In the genomic region with DNA sequence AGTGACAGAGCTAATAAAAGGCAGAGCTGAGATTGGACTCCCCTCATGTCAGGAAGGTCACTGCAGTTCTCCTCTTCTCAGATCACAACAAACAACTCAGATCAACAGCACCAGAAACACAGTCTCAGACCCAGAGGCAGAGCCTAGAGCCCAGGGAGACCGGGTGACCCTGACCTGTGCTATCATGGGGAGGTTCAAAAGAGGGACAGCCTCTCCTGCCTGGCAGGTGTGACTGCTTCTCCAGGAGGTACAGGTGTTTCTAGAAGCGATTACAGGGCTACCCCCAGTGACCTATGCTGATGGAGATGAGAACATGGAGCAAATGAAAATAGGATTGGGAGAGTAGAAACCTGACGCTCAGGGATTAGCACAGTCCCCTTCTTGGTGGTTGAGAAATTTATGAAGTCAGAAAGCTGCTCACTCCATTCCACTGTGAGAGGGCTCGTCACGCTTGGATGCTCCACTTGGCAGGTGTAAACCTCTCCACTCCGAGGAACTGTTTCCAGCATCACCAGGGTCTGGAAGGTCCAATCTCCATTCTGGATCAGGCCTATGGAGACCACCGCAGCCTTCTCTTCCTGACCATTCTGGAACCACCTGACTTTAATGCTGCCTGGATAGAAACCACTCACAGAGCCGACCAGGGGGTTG, we compare ENCODE assay signal across 1 cellular context.
A peak's percentile ranks its signal among the peaks of the same experiment; 100 is the strongest.
TF ChIP-seq lines count a peak whose summit lies in the region.

No MANE protein-coding gene starts in this region.

TF ChIP-seq in HepG2, 621 proteins besides CTCF, POLR2A, EP300 and RAD21:
- TF ChIP-seq, protein P1, sequence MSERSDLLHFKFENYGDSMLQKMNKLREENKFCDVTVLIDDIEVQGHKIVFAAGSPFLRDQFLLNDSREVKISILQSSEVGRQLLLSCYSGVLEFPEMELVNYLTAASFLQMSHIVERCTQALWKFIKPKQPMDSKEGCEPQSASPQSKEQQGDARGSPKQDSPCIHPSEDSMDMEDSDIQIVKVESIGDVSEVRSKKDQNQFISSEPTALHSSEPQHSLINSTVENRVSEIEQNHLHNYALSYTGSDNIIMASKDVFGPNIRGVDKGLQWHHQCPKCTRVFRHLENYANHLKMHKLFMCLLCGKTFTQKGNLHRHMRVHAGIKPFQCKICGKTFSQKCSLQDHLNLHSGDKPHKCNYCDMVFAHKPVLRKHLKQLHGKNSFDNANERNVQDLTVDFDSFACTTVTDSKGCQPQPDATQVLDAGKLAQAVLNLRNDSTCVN (CRISPR knock-in tag; IDR thresholded peaks at IDR 0.05; ENCODE audit: borderline replicate concordance), result 0 out of 2 replicates have a peak, but pooled peaks have one; percentile 78
- no peak for TF ChIP-seq FOXK2 (IDR thresholded peaks at IDR 0.05)
